ENCODE assay signal across 8 cellular contexts in the genomic region with DNA sequence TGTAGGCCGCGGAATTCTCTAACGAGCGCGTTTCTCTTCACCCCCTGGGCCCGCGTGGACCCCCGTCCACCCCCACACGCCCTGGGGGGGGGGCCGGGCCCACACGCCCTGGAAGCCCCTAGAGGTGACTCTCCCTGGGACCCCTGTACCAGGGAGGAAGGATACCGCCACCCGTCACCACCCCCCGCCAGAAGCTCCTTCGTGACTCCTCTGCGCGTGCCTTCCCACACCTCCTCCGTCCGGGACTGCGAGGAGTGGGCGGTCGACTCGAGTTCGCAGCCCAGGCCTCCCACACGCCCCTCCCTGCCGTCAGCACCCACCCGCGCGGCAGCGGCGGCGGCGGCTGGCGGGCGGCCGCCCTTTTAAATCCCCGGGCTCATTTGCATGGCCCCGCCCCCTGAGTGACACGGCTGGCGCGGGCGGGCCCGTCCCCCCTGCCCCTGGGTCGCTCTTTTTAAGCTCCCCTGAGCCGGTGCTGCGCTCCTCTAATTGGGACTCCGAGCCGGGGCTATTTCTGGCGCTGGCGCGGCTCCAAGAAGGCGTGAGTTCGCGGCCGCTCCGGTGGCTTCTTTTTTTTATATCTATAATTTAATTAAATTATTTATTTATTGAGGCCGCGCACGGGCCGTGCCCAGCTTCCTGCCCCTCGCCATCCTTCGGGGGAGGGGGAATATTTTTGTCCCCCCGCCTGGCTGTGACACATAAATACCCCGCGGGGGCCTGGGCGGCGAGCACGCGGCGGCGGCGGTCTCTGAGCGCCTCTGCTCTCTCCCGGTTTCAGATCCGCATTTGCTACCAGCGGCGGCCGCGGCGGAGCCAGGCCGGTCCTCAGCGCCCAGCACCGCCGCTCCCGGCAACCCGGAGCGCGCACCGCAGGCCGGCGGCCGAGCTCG. TPM values are rescaled to one million over a fixed set of nuclear protein-coding genes. Genes with fewer than 3 reads are reported as not detected.
DNase-seq lines count a peak whose midpoint lies in the region; ATAC-seq, FAIRE-seq and TF ChIP-seq lines count a peak whose summit lies in the region.

A gene with protein sequence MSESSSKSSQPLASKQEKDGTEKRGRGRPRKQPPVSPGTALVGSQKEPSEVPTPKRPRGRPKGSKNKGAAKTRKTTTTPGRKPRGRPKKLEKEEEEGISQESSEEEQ (plus strand): TSS at position 451 of the 893 bp plus-strand sequence. CDS start 3,908 bp downstream, outside the sequence.

- no peaks in the 10 kb centered on the region for H3K27me3 ChIP-seq in left lung

- peak; percentile 57 for FAIRE-seq in GM19239 (lab: Jason Lieb, UNC)

- no peak for TF ChIP-seq CTCF in left lung (IDR thresholded peaks at IDR 0.05)

- H3K27ac Mint-ChIP-seq in activated CD4-positive, alpha-beta T cell treated with anti-CD3 and anti-CD28 coated beads, Interleukin-2, amount 10 ng/mL, durations not matched to agents 7 days and 5 days = peak within 1 kb of the TSS; percentile 97

- H3K27ac ChIP-seq in left lung = peak within 1 kb of the TSS; percentile 88 to 95

- peaks cover 19% of the 10 kb centered on the region for H3K36me3 Mint-ChIP-seq in activated CD4-positive, alpha-beta T cell treated with anti-CD3 and anti-CD28 coated beads, Interleukin-2, amount 10 ng/mL, durations not matched to agents 7 days and 5 days (ENCODE audit: low read depth)

- intact Hi-C loops in left lung (cut with DNase I) = no loop called here

- peaks cover 6 to 28% of the 10 kb centered on the region in 2 donors for H3K4me1 ChIP-seq in left lung

- peak within 1 kb of the TSS; percentile 87 for H3K4me3 Mint-ChIP-seq in activated CD4-positive, alpha-beta T cell treated with anti-CD3 and anti-CD28 coated beads, Interleukin-2, amount 10 ng/mL, durations not matched to agents 7 days and 5 days

- POLR2A ChIA-PET in activated CD4-positive, alpha-beta T cell treated with anti-CD3 and anti-CD28 coated beads, Interleukin-2, amount 10 ng/mL, durations not matched to agents 7 days and 5 days (lab: Charles Lee) = interaction anchor here (0.6 to 1.1 kb wide), 5 partner anchors 13 to 1112 kb away, joined by 3 to 6 read pairs (median 4); no protein-coding TSS in a partner anchor

- peaks cover 0 to 18% of the 10 kb centered on the region in 2 donors for H3K36me3 ChIP-seq in left lung

- DNase-seq in Ammon's horn (ENCODE audit: low spot score) (peak; percentile 91), GM19239 (ENCODE audit: insufficient read length, low spot score) (peak; percentile 94), NCI-H524 treated with DMSO at 0.1 percent for 48 hours (lab: John Stamatoyannopoulos, UW) (peak; percentile 72), dedifferentiated amniotic fluid mesenchymal stem cell (ENCODE audit: extremely low spot score) (peak; percentile 61), left lung (peak; percentile 91 to 97)
- DNase-seq in activated CD4-positive, alpha-beta T cell treated with anti-CD3 and anti-CD28 coated beads, Interleukin-2, amount 10 ng/mL, durations not matched to agents 7 days and 5 days = peak; percentile 91
- DNase-seq in stimulated activated CD4-positive, alpha-beta T cell treated with anti-CD3 and anti-CD28 coated beads, Interleukin-2, amount 100 ng/mL, for 48 hours = peak; percentile 84 to 87

- H3K9me3 ChIP-seq in left lung = no peaks in the 10 kb centered on the region

- CTCF ChIA-PET in activated CD4-positive, alpha-beta T cell treated with anti-CD3 and anti-CD28 coated beads, Interleukin-2, amount 10 ng/mL, durations not matched to agents 7 days and 5 days (lab: Charles Lee) = interaction anchor here (0.9 to 1.3 kb wide), 6 partner anchors 10 to 178 kb away, joined by 3 to 7 read pairs (median 3); a partner anchor contains a TSS

- peak; percentile 65 for ATAC-seq in HG03439 (IDR thresholded peaks at IDR 0.05; ENCODE audit: unreplicated experiment)
- peak; percentile 89 for ATAC-seq in left lung

- peak within 1 kb of the TSS; percentile 68 to 72 for H3K4me3 ChIP-seq in left lung

- H3K4me1 Mint-ChIP-seq in activated CD4-positive, alpha-beta T cell treated with anti-CD3 and anti-CD28 coated beads, Interleukin-2, amount 10 ng/mL, durations not matched to agents 7 days and 5 days = peaks cover 47% of the 10 kb centered on the region

- H3K27me3 Mint-ChIP-seq in activated CD4-positive, alpha-beta T cell treated with anti-CD3 and anti-CD28 coated beads, Interleukin-2, amount 10 ng/mL, durations not matched to agents 7 days and 5 days = no peaks in the 10 kb centered on the region

- no peaks in the 10 kb centered on the region for H3K9me3 Mint-ChIP-seq in activated CD4-positive, alpha-beta T cell treated with anti-CD3 and anti-CD28 coated beads, Interleukin-2, amount 10 ng/mL, durations not matched to agents 7 days and 5 days

RNA-seq across cellular contexts. Expression of the gene that starts here (rescaled TPM):
- total RNA-seq in activated CD4-positive, alpha-beta T cell treated with anti-CD3 and anti-CD28 coated beads, Interleukin-2, amount 10 ng/mL, durations not matched to agents 7 days and 5 days = 100 to 1,000 TPM; 291 to 318 TPM
- total RNA-seq in left lung = 100 to 1,000 TPM in 1 of 2 donors, 10 to 100 TPM in 1; 75.1 to 137 TPM

Comparison
In these comparisons a context has a peak if more than half of its experiments do, and no peak if none do; other contexts are left out.
1. Peak in every context shown above with its lines: DNase-seq, ATAC-seq, H3K4me3 ChIP-seq and H3K27ac ChIP-seq.